In the genomic region with DNA sequence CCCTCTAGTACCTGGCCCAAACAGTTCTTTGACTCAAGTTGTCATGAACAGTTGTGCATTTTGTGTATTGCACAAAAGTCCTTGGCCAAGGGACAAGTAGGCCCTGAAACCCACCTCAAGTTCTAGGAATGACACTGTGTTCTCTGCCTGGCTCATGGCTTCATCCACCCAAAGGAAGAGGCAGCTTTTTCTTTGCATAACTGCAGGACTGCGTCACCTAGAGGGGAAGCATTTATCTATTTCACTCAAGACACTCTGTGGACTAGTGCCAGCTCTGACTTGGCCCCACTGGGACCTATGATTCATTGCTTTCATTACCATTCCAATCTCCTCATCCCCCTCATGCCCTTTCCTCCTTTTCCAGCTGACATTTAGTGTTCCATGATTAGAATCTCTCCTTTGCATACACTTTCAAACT, we compare ENCODE assay signal across 10 cellular contexts.
DNase-seq lines count a peak whose midpoint lies in the region; ATAC-seq and TF ChIP-seq lines count a peak whose summit lies in the region.
"Had no signal": no experiment of that assay in that cellular context is flagged by ENCODE, and none has a peak within 500 bp of the region (broad histone marks: within the 10 kb centered on the region; RNA-seq: fewer than 3 reads in every experiment).

No MANE protein-coding gene starts in this region.

- H3K36me3 ChIP-seq in CD8-positive, alpha-beta T cell (ENCODE audit: insufficient read depth, low read length): no peaks in the 10 kb centered on the region

- H3K9me3 Mint-ChIP-seq in CD8-positive, alpha-beta T cell: no peaks in the 10 kb centered on the region

- no peak for TF ChIP-seq CTCF in NB4 (IDR thresholded peaks at IDR 0.05; ENCODE audit: low read depth, low read length)
- TF ChIP-seq CTCF in CD8-positive, alpha-beta T cell (IDR thresholded peaks at IDR 0.05): no peak

- no peaks in the 10 kb centered on the region for H3K4me1 ChIP-seq in CD8-positive, alpha-beta T cell (ENCODE audit: insufficient read depth, low read length)

- no peaks in the 10 kb centered on the region for H3K4me1 Mint-ChIP-seq in CD8-positive, alpha-beta T cell (ENCODE audit: low read depth)

- H3K27me3 ChIP-seq in CD8-positive, alpha-beta T cell (ENCODE audit: insufficient read depth, low read length): no peaks in the 10 kb centered on the region

- no peak overlapping the region for H3K4me3 ChIP-seq in NB4 (ENCODE audit: low read depth, low read length)
- no peak overlapping the region for H3K4me3 ChIP-seq in CD8-positive, alpha-beta T cell (ENCODE audit: low read depth, low read length)

- H3K27me3 Mint-ChIP-seq in CD8-positive, alpha-beta T cell (ENCODE audit: low read depth): peaks cover 4% of the 10 kb centered on the region

- TF ChIP-seq POLR2A in NB4 (IDR thresholded peaks at IDR 0.05; ENCODE audit: extremely low read depth, insufficient read length): no peak

- H3K36me3 Mint-ChIP-seq in CD8-positive, alpha-beta T cell: no peaks in the 10 kb centered on the region

- no peak overlapping the region for H3K4me3 Mint-ChIP-seq in CD8-positive, alpha-beta T cell

- H3K27ac Mint-ChIP-seq in CD8-positive, alpha-beta T cell: no peak overlapping the region

- no peaks in the 10 kb centered on the region for H3K9me3 ChIP-seq in CD8-positive, alpha-beta T cell (ENCODE audit: low read length)

- DNase-seq in Caki2 (ENCODE audit: low read depth) (peak; percentile 82), NB4 (ENCODE audit: low read depth) (peak; percentile 66), dermis blood vessel endothelial cell (peak; percentile 85), non-pigmented ciliary epithelial cell (ENCODE audit: low read depth) (peak; percentile 87), HUDEP-2 (lab: John Stamatoyannopoulos, UW; ENCODE audit: unreplicated experiment in 76 of 76) (no peak), C1 segment of cervical spinal cord (lab: John Stamatoyannopoulos, UW) (no peak)
- DNase-seq in CD8-positive, alpha-beta T cell: no peak
- DNase-seq: activated CD4-positive, CD25-positive, alpha-beta regulatory T cell treated with anti-CD3 and anti-CD28 coated beads, Interleukin-2, amount 50 U/mL, for 72 hours; NCI-H510A treated with DMSO at 0.1 percent for 48 hours had no signal

- no peak overlapping the region for H3K27ac ChIP-seq in CD8-positive, alpha-beta T cell (ENCODE audit: low read depth, low read length)

- CTCF ChIA-PET in CD8-positive, alpha-beta T cell (lab: Charles Lee): no interaction called here

- ATAC-seq in CD8-positive, alpha-beta T cell: no peak
- ATAC-seq in GM21723 (IDR thresholded peaks at IDR 0.05; ENCODE audit: unreplicated experiment): no peak

- POLR2A ChIA-PET in CD8-positive, alpha-beta T cell (lab: Charles Lee): no interaction called here

- in situ Hi-C loops in Caki2 (cut with HindIII; ENCODE audit: low pct_unique_long_range_greater_than_20kb, low sequenced_read_pairs): no loop called here

- intact Hi-C loops in CD8-positive, alpha-beta T cell (cut with DNase I, micrococcal nuclease): no loop called here

Comparison
In these comparisons a context has a peak if more than half of its experiments do, and no peak if none do; other contexts are left out.
1. DNase-seq: peak in Caki2 (single experiment), NB4 (single experiment), dermis blood vessel endothelial cell (single experiment) and non-pigmented ciliary epithelial cell (single experiment); none in CD8-positive, alpha-beta T cell (0 of 7), HUDEP-2 (0 of 76) and C1 segment of cervical spinal cord (0 of 14).